Comparison of ENCODE assay signal across 9 cellular contexts in genomic region chr10:110074298-110074697, GRCh38.
DNase-seq lines count a peak whose midpoint lies in the region; ATAC-seq, FAIRE-seq and TF ChIP-seq lines count a peak whose summit lies in the region.
"Had no signal": no experiment of that assay in that cellular context is flagged by ENCODE, and none has a peak within 500 bp of the region (broad histone marks: within the 10 kb centered on the region; RNA-seq: fewer than 3 reads in every experiment).

No MANE protein-coding gene starts in this region.

- DNase-seq in COLO829 (ENCODE audit: low spot score), result peak; percentile 38
- peak; percentile 41 for DNase-seq in LHCN-M2 (ENCODE audit: low read depth)
- peak in 1 of 4 experiments; percentile 30 for DNase-seq in K562 (ENCODE audit: extremely low read depth in 1 of 4, low spot score in 3 of 4)
- no peak for DNase-seq in naive thymus-derived CD4-positive, alpha-beta T cell
- DNase-seq in NCI-H2081 treated with DMSO at 0.1 percent for 48 hours (lab: John Stamatoyannopoulos, UW), result no peak
- no peak for DNase-seq in small intestine
- no peak for DNase-seq in glomerular visceral epithelial cell (ENCODE audit: extremely low spot score)
- no peak for DNase-seq in HCEC 1CT
- DNase-seq: NK-92 treated with Interleukin-12 subunit alpha and Interleukin-12 subunit beta, amount 100 ng/mL, for 24 hours had no signal

- TF ChIP-seq POLR2A in K562 (conservative IDR thresholded peaks at IDR 0.05), result no peak

- H3K9me1 ChIP-seq in K562 (ENCODE audit: control insufficient read depth, insufficient read depth, low read length), result no peaks in the 10 kb centered on the region

- H3K4me3 Mint-ChIP-seq in naive thymus-derived CD4-positive, alpha-beta T cell, result peak overlapping the region in 9 of 10 donors; percentile 39 to 78 (median 50)

- peak overlapping the region; percentile 22; the same call in 1 of the 2 replicates for H2AFZ ChIP-seq in K562 (ENCODE audit: low read depth, low read length)

- no peak for TF ChIP-seq CTCF in K562 (IDR thresholded peaks at IDR 0.05 in 2 of 3, conservative IDR thresholded peaks at IDR 0.05 in 1 of 3; ENCODE audit: insufficient read depth in 2 of 3, low read depth in 1 of 3, low read length in 3 of 3)

- POLR2A ChIA-PET in K562 (lab: Yijun Ruan, JAX), result interaction anchor here (0.8 to 2.5 kb wide), 3 partner anchors 9 to 35 kb away, joined by 3 to 7 read pairs (median 6); no protein-coding TSS in a partner anchor
- POLR2A ChIA-PET in naive thymus-derived CD4-positive, alpha-beta T cell (lab: Charles Lee), result interaction anchor here (0.5 to 2.2 kb wide), 11 partner anchors 8 to 182 kb away, joined by 3 to 9 read pairs (median 3); no protein-coding TSS in a partner anchor

- H3K79me2 ChIP-seq in K562 (ENCODE audit: control insufficient read depth, insufficient read depth, low read length), result peaks cover 77% of the 10 kb centered on the region

- in situ Hi-C loops in K562 (cut with MboI), result no loop called here

- H3K4me1 Mint-ChIP-seq in naive thymus-derived CD4-positive, alpha-beta T cell, result peaks cover 66 to 97% (median 91%) of the 10 kb centered on the region in 7 donors

- peak; percentile 56 for ATAC-seq in K562
- no peak for ATAC-seq in naive thymus-derived CD4-positive, alpha-beta T cell

- TF ChIP-seq EP300 in K562 (IDR thresholded peaks at IDR 0.05; ENCODE audit: low read length), result no peak

- H3K36me3 Mint-ChIP-seq in naive thymus-derived CD4-positive, alpha-beta T cell, result peaks cover 0 to 27% (median 9%) of the 10 kb centered on the region in 5 donors

- H3K9me3 Mint-ChIP-seq in naive thymus-derived CD4-positive, alpha-beta T cell, result peaks cover 0 to 2% (median 0%) of the 10 kb centered on the region in 11 donors

- 30% methylated on average over 3 of the region's 3 CpGs for WGBS in K562 (ENCODE audit: insufficient coverage, low coverage, missing lambda C conversion rate)
- 73 to 76% (median 75%) methylated on average over 3 of the region's 3 CpGs for WGBS in small intestine, 3 donors

- no peak overlapping the region for H3K27ac ChIP-seq in K562 (ENCODE audit: extremely low read depth, low read depth, low read length)
- H3K27ac ChIP-seq in naive thymus-derived CD4-positive, alpha-beta T cell (ENCODE audit: low read depth, low read length), result peak overlapping the region; percentile 49
- H3K27ac ChIP-seq in small intestine (ENCODE audit: low read depth in 1 of 2, low read length in 1 of 2), result peak overlapping the region in 1 of 2 donors; percentile 64

- peak overlapping the region; percentile 65 to 94 (median 89) for H3K27ac Mint-ChIP-seq in naive thymus-derived CD4-positive, alpha-beta T cell

- H3K4me3 ChIP-seq in K562, result no peak overlapping the region
- no peak overlapping the region for H3K4me3 ChIP-seq in naive thymus-derived CD4-positive, alpha-beta T cell (ENCODE audit: low read length)
- H3K4me3 ChIP-seq in small intestine (ENCODE audit: low read depth in 1 of 2, low read length in 2 of 2), result no peak overlapping the region

- no peaks in the 10 kb centered on the region for H4K20me1 ChIP-seq in K562 (replicated peaks; ENCODE audit: control insufficient read depth, insufficient read depth, low read length)

- H3K27me3 ChIP-seq in K562 (ENCODE audit: control insufficient read depth in 2 of 2, insufficient read depth in 2 of 2, low read length in 2 of 2), result no peaks in the 10 kb centered on the region
- H3K27me3 ChIP-seq in naive thymus-derived CD4-positive, alpha-beta T cell (ENCODE audit: control insufficient read depth in 2 of 2, insufficient read depth in 2 of 2, low read length in 2 of 2), result no peaks in the 10 kb centered on the region
- no peaks in the 10 kb centered on the region for H3K27me3 ChIP-seq in small intestine (ENCODE audit: control insufficient read depth in 2 of 2, insufficient read depth in 2 of 2, low read length in 2 of 2)

- H3K4me1 ChIP-seq in K562 (replicated peaks in 1 of 2; ENCODE audit: control insufficient read depth in 2 of 2, insufficient read depth in 2 of 2, low read length in 2 of 2) (peaks cover 5 to 51% of the 10 kb centered on the region in 2 experiments; a peak in 4 of 5 replicates), small intestine (ENCODE audit: control insufficient read depth in 2 of 2, insufficient read depth in 1 of 2, low read depth in 1 of 2, low read length in 1 of 2) (peaks cover 0 to 25% of the 10 kb centered on the region in 2 donors)
- H3K4me1 ChIP-seq in naive thymus-derived CD4-positive, alpha-beta T cell (ENCODE audit: control insufficient read depth in 2 of 2, insufficient read depth in 2 of 2, low read length in 2 of 2), result peaks cover 75 to 85% of the 10 kb centered on the region in 2 donors

- BruUV-seq in K562 (replicated peaks; lab: Mats Ljungman, UMichigan), result no TSS peak

- H3K9me3 ChIP-seq in K562 (replicated peaks; ENCODE audit: control insufficient read depth, insufficient read depth, low read depth, low read length), result no peaks in the 10 kb centered on the region
- H3K9me3 ChIP-seq in naive thymus-derived CD4-positive, alpha-beta T cell (ENCODE audit: control insufficient read depth in 2 of 3, low read length in 3 of 3), result no peaks in the 10 kb centered on the region
- no peaks in the 10 kb centered on the region for H3K9me3 ChIP-seq in small intestine (ENCODE audit: control insufficient read depth, low read depth)

- CTCF ChIA-PET in K562 (lab: Yijun Ruan, JAX; ENCODE audit: low intra/inter-chr PET ratio), result no interaction called here
- CTCF ChIA-PET in naive thymus-derived CD4-positive, alpha-beta T cell (lab: Charles Lee), result interaction anchor here (0.6 to 2.3 kb wide), 6 partner anchors 14 to 424 kb away, joined by 3 to 5 read pairs (median 4); no protein-coding TSS in a partner anchor

- H3K27me3 Mint-ChIP-seq in naive thymus-derived CD4-positive, alpha-beta T cell, result no peaks in the 10 kb centered on the region

- intact Hi-C loops in K562 (cut with micrococcal nuclease), result no loop called here
- intact Hi-C loops in naive thymus-derived CD4-positive, alpha-beta T cell (cut with micrococcal nuclease), result loop anchor here in 1 of 2 donors (10.0 kb wide), 1 partner anchor 791 kb away; no protein-coding TSS in a partner anchor

- H3K4me2 ChIP-seq in K562 (ENCODE audit: insufficient read depth, low read length), result peak overlapping the region; percentile 14

- TF ChIP-seq RAD21 in K562 (CRISPR knock-in tag; conservative IDR thresholded peaks at IDR 0.05 in 1 of 2, IDR thresholded peaks at IDR 0.05 in 1 of 2), result no peak

- FAIRE-seq in K562 (lab: Jason Lieb, UNC) (peak; percentile 49), small intestine (lab: Jason Lieb, UNC) (no peak)

- no peak overlapping the region for H3K9ac ChIP-seq in K562 (ENCODE audit: insufficient read depth in 1 of 2, low read depth in 2 of 2, low read length in 2 of 2)

- H3K36me3 ChIP-seq in K562 (ENCODE audit: control insufficient read depth, insufficient read depth, low read length), result no peaks in the 10 kb centered on the region
- no peaks in the 10 kb centered on the region for H3K36me3 ChIP-seq in naive thymus-derived CD4-positive, alpha-beta T cell (ENCODE audit: control insufficient read depth in 2 of 3, insufficient read depth in 3 of 3, low read length in 3 of 3)
- H3K36me3 ChIP-seq in small intestine (ENCODE audit: control insufficient read depth in 2 of 2, insufficient read depth in 2 of 2, low read length in 2 of 2), result no peaks in the 10 kb centered on the region

TF ChIP-seq in K562, 482 proteins besides CTCF, POLR2A, EP300 and RAD21 (continues in another document):
- TF ChIP-seq BRCA1 (IDR thresholded peaks at IDR 0.05), result no peak
- no peak for TF ChIP-seq BRCA1 (CRISPR knock-in tag; IDR thresholded peaks at IDR 0.05)
- TF ChIP-seq HMBOX1 (IDR thresholded peaks at IDR 0.05), result no peak
- TF ChIP-seq PKNOX1 (IDR thresholded peaks at IDR 0.05), result peak; percentile 78
- TF ChIP-seq KHSRP (IDR thresholded peaks at IDR 0.05), result no peak
- TF ChIP-seq PYGO2 (tag; IDR thresholded peaks at IDR 0.05), result no peak
- TF ChIP-seq PHB (CRISPR knock-in tag; IDR thresholded peaks at IDR 0.05), result no peak
- peak; percentile 86 for TF ChIP-seq SPI1 (IDR thresholded peaks at IDR 0.05; ENCODE audit: borderline replicate concordance, low read depth, low read length)
- no peak for TF ChIP-seq TAF9B (IDR thresholded peaks at IDR 0.05; ENCODE audit: partially characterized antibody)
- TF ChIP-seq ZNF384 (IDR thresholded peaks at IDR 0.05; ENCODE audit: low read depth, low read length), result 0 out of 2 replicates have a peak, but pooled peaks have one; percentile 41
- no peak for TF ChIP-seq MECOM (CRISPR knock-in tag; IDR thresholded peaks at IDR 0.05)
- no peak for TF ChIP-seq ZNF3 (CRISPR knock-in tag; IDR thresholded peaks at IDR 0.05)
- TF ChIP-seq ILK (tag; IDR thresholded peaks at IDR 0.05; ENCODE audit: borderline replicate concordance, low read depth), result no peak
- peak; percentile 50 for TF ChIP-seq GABPA (tag; conservative IDR thresholded peaks at IDR 0.05; ENCODE audit: low read depth)
- no peak for TF ChIP-seq IFI16 (CRISPR knock-in tag; IDR thresholded peaks at IDR 0.05)
- no peak for TF ChIP-seq TCF3 (CRISPR knock-in tag; IDR thresholded peaks at IDR 0.05)

Comparison
In these comparisons a context has a peak if more than half of its experiments do, and no peak if none do; other contexts are left out.
1. DNase-seq: peak in COLO829 (single experiment) and LHCN-M2 (single experiment); none in naive thymus-derived CD4-positive, alpha-beta T cell (0 of 9), NCI-H2081 treated with DMSO at 0.1 percent for 48 hours (single experiment), small intestine (single experiment), glomerular visceral epithelial cell (single experiment) and HCEC 1CT (single experiment).